In the genomic region with DNA sequence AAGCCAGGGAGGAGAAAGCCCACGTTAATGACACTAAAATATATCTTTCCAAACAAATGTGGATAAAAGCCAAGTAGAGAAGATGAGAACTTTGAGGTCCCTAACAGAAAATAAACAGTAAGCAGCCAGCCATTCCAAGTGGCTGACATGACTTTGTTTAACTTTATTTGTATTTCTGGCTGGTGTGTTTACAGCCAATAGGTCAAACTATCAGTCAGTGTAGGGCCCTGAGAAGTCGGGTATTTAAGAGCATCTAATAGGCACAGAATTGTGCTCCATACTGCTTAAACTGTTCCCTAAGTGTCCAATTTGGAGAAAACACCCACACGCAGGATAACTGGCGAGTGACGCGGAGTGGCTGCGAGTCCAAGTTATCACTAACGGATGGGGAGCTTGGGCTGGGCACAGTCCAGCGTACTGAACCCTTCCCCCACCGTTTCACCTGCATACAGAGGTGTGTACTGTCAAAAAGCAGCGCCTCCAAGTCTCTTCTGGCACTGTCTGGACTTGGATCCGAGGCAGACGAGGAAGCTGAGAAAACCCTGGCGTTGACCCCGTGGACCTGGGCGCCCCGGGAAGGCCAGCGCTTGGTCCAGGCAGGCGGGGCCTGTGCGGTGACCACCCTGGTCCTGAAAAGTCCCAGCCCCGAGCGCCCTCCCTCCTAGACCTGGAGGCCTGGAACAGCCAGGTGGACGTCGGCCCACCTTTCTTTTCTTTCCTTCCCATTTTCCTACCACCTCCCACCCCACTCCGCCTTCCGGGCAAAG, we compare ENCODE assay signal across 1 cellular context.
TF ChIP-seq lines count a peak whose summit lies in the region.

No MANE protein-coding gene starts in this region.

TF ChIP-seq in endothelial cell of umbilical vein, 7 proteins besides CTCF, POLR2A, EP300 and RAD21 (continued from another document):
- no peak for TF ChIP-seq GATA2 (IDR thresholded peaks at IDR 0.05; ENCODE audit: insufficient read depth, insufficient read length, low read depth, low read length)
- no peak for TF ChIP-seq POLR2AphosphoS5 (IDR thresholded peaks at IDR 0.05; ENCODE audit: insufficient read depth, low read depth, low read length)
- TF ChIP-seq, protein P1, sequence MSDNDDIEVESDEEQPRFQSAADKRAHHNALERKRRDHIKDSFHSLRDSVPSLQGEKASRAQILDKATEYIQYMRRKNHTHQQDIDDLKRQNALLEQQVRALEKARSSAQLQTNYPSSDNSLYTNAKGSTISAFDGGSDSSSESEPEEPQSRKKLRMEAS (IDR thresholded peaks at IDR 0.05; ENCODE audit: insufficient read depth, insufficient read length), result no peak
- no peak for TF ChIP-seq MYC (IDR thresholded peaks at IDR 0.05; ENCODE audit: low read depth, low read length)
- no peak for TF ChIP-seq JUN (IDR thresholded peaks at IDR 0.05; ENCODE audit: borderline replicate concordance, insufficient read depth, insufficient read length, low read depth)
- TF ChIP-seq EZH2 (IDR thresholded peaks at IDR 0.05; ENCODE audit: borderline replicate concordance, low read depth, low read length, severe bottlenecking), result no peak
